In the genomic region with DNA sequence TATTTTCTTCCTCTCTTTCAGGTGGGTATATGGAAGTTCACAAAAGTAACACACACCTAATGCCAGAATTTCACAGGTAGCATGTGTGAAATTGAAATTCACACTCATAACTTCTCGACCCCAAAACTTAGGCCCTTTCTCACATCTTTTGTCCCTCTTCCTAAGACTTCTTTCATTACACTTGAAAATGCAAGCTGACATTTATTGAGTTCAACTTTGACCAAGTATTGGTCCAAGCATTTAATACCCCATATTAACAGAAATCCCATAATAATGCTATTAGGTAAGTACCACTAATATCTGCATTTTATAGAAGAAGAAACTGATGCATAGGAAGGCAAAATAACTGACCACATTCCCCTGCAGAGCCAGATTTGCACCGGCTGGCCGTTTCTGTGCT, we compare ENCODE assay signal across 10 cellular contexts.
"Had no signal": no experiment of that assay in that cellular context is flagged by ENCODE, and none has a peak within 500 bp of the region (broad histone marks: within the 10 kb centered on the region; RNA-seq: fewer than 3 reads in every experiment).

No MANE protein-coding gene starts in this region.

- H3K9ac ChIP-seq: GM23248, KMS-11 had no signal

- H3K9me3 ChIP-seq: HAP-1 had no signal

- H3K4me3 Mint-ChIP-seq: HFFc6 had no signal

- H2AFZ ChIP-seq: GM23248 had no signal

- H3K27ac Mint-ChIP-seq: HFFc6 had no signal

- H3K4me3 ChIP-seq: GM23248, HAP-1 had no signal

- DNase-seq: GM23248, H7, HFFc6, IMR-90, KBM-7 had no signal

- FAIRE-seq: H1, HTR-8/SVneo had no signal

- H3K4me1 ChIP-seq: HAP-1 had no signal

- H3K4me2 ChIP-seq: KMS-11 had no signal

- H3K27ac ChIP-seq: GM23248, KMS-11 had no signal

- ATAC-seq: HCT116 had no signal

- H3K9me3 Mint-ChIP-seq: HFFc6 had no signal
